ENCODE assay signal across 27 cellular contexts in genomic region chr3:196216681-196217211, GRCh38. TPM values are rescaled to one million over a fixed set of nuclear protein-coding genes. Genes with fewer than 3 reads are reported as not detected.
DNase-seq lines count a peak whose midpoint lies in the region; ATAC-seq and TF ChIP-seq lines count a peak whose summit lies in the region.
"Had no signal": no experiment of that assay in that cellular context is flagged by ENCODE, and none has a peak within 500 bp of the region (broad histone marks: within the 10 kb centered on the region; RNA-seq: fewer than 3 reads in every experiment).

No MANE protein-coding gene starts in this region.

- peak; percentile 76 for ATAC-seq in left lobe of liver
- no peak for ATAC-seq in upper lobe of left lung (ENCODE audit: low FRiP score in 2 of 2)
- ATAC-seq: activated CD4-positive, CD25-positive, alpha-beta regulatory T cell treated with anti-CD3 and anti-CD28 coated beads, Interleukin-2, amount 50 U/mL, for 24 hours; activated CD8-positive, alpha-beta memory T cell treated with anti-CD3 and anti-CD28 coated beads, Interleukin-2, amount 10 ng/mL, durations not matched to agents 7 days and 5 days; SK-N-SH treated with all-trans-retinoic acid at 6 μM for 48 hours had no signal

- WGBS in upper lobe of left lung, 2 donors = 56% methylated on average over 25 of the region's 25 CpGs; no CpG with 5 or more reads in 1 of the 2 donors

- H3K4me1 Mint-ChIP-seq in chondrocyte (ENCODE audit: low read depth) = peaks cover 15% of the 10 kb centered on the region
- H3K4me1 Mint-ChIP-seq in activated T-cell treated with anti-CD3 and anti-CD28 coated beads, Interleukin-2, amount 50 U/mL, for 24 hours (ENCODE audit: low read depth) = peaks cover 29% of the 10 kb centered on the region

- no peak overlapping the region for H3K9ac ChIP-seq in rectal smooth muscle tissue (ENCODE audit: low read length)

- H3K27me3 ChIP-seq in H7 (ENCODE audit: control insufficient read depth, insufficient read depth, low read length) = no peaks in the 10 kb centered on the region
- H3K27me3 ChIP-seq in rectal smooth muscle tissue (ENCODE audit: control insufficient read depth, insufficient read depth, low read length) = peaks cover 4% of the 10 kb centered on the region
- H3K27me3 ChIP-seq in upper lobe of left lung = no peaks in the 10 kb centered on the region
- H3K27me3 ChIP-seq: breast epithelium, gastrocnemius medialis, ovary, vagina had no signal

- no peaks in the 10 kb centered on the region for H3K27me3 Mint-ChIP-seq in chondrocyte (ENCODE audit: low read depth)
- H3K27me3 Mint-ChIP-seq in activated T-cell treated with anti-CD3 and anti-CD28 coated beads, Interleukin-2, amount 50 U/mL, for 24 hours = no peaks in the 10 kb centered on the region
- H3K27me3 Mint-ChIP-seq: activated CD8-positive, alpha-beta memory T cell treated with anti-CD3 and anti-CD28 coated beads, Interleukin-2, amount 10 ng/mL, durations not matched to agents 7 days and 5 days; activated naive CD8-positive, alpha-beta T cell treated with anti-CD3 and anti-CD28 coated beads, Interleukin-2, amount 10 ng/mL, durations not matched to agents 7 days and 5 days; CD4-positive, alpha-beta memory T cell; IgD-negative memory B cell had no signal

- no peaks in the 10 kb centered on the region for H3K36me3 Mint-ChIP-seq in chondrocyte (ENCODE audit: low read depth)
- no peaks in the 10 kb centered on the region for H3K36me3 Mint-ChIP-seq in activated T-cell treated with anti-CD3 and anti-CD28 coated beads, Interleukin-2, amount 50 U/mL, for 24 hours (ENCODE audit: low read depth)
- H3K36me3 Mint-ChIP-seq: activated CD8-positive, alpha-beta memory T cell treated with anti-CD3 and anti-CD28 coated beads, Interleukin-2, amount 10 ng/mL, durations not matched to agents 7 days and 5 days; activated naive CD8-positive, alpha-beta T cell treated with anti-CD3 and anti-CD28 coated beads, Interleukin-2, amount 10 ng/mL, durations not matched to agents 7 days and 5 days; CD4-positive, alpha-beta memory T cell; IgD-negative memory B cell had no signal

- H3K4me3 ChIP-seq in H7 (ENCODE audit: insufficient read depth, low read depth, low read length) (peak overlapping the region; percentile 33; the same call in 1 of the 2 replicates), rectal smooth muscle tissue (ENCODE audit: low read length) (peak overlapping the region; percentile 19), upper lobe of left lung (peak overlapping the region in 2 of 4 donors; percentile 12 to 25)
- H3K4me3 ChIP-seq: breast epithelium, gastrocnemius medialis, ovary, vagina had no signal

- no peaks in the 10 kb centered on the region for H3K36me3 ChIP-seq in H7 (replicated peaks; ENCODE audit: control insufficient read depth, insufficient read depth, low read length)
- H3K36me3 ChIP-seq in rectal smooth muscle tissue (ENCODE audit: control insufficient read depth, insufficient read depth, low read length) = no peaks in the 10 kb centered on the region
- no peaks in the 10 kb centered on the region for H3K36me3 ChIP-seq in upper lobe of left lung
- H3K36me3 ChIP-seq: breast epithelium, gastrocnemius medialis, ovary, vagina had no signal

- no peak for TF ChIP-seq EP300 in upper lobe of left lung (IDR thresholded peaks at IDR 0.05)

- no peaks in the 10 kb centered on the region for H3K9me3 ChIP-seq in upper lobe of left lung
- H3K9me3 ChIP-seq: breast epithelium, gastrocnemius medialis, ovary, vagina had no signal

- H3K27ac ChIP-seq in rectal smooth muscle tissue (ENCODE audit: low read depth, low read length) (no peak overlapping the region), upper lobe of left lung (no peak overlapping the region)
- H3K27ac ChIP-seq: breast epithelium, gastrocnemius medialis, ovary, RWPE1, vagina had no signal

- no peaks in the 10 kb centered on the region for H3K4me1 ChIP-seq in rectal smooth muscle tissue (ENCODE audit: control insufficient read depth, insufficient read depth, low read length)
- peaks cover 10 to 20% (median 14%) of the 10 kb centered on the region in 4 donors for H3K4me1 ChIP-seq in upper lobe of left lung
- H3K4me1 ChIP-seq: breast epithelium, vagina had no signal

- H3K9me3 Mint-ChIP-seq in chondrocyte (ENCODE audit: low read depth) = no peaks in the 10 kb centered on the region
- H3K9me3 Mint-ChIP-seq in activated T-cell treated with anti-CD3 and anti-CD28 coated beads, Interleukin-2, amount 50 U/mL, for 24 hours = no peaks in the 10 kb centered on the region
- H3K9me3 Mint-ChIP-seq: activated naive CD8-positive, alpha-beta T cell treated with anti-CD3 and anti-CD28 coated beads, Interleukin-2, amount 10 ng/mL, durations not matched to agents 7 days and 5 days; activated T-helper 2 cell treated with anti-CD3 and anti-CD28 coated beads, Interferon-gamma antibody, Interleukin-2, Interleukin-4, amounts not matched to agents 10 μg/mL and 5 μg/mL and 100 μg/mL, durations not matched to agents 14 hours and 24 hours and 36 hours; CD4-positive, alpha-beta memory T cell had no signal

- H3K27ac Mint-ChIP-seq in chondrocyte (ENCODE audit: unreplicated experiment) = no peak overlapping the region
- no peak overlapping the region for H3K27ac Mint-ChIP-seq in activated T-cell treated with anti-CD3 and anti-CD28 coated beads, Interleukin-2, amount 50 U/mL, for 24 hours
- H3K27ac Mint-ChIP-seq: activated CD8-positive, alpha-beta memory T cell treated with anti-CD3 and anti-CD28 coated beads, Interleukin-2, amount 10 ng/mL, durations not matched to agents 7 days and 5 days had no signal

- TF ChIP-seq CTCF in chondrocyte (IDR thresholded peaks at IDR 0.05) = no peak
- TF ChIP-seq CTCF in upper lobe of left lung (IDR thresholded peaks at IDR 0.05) = no peak

- DNase-seq in H7 = peak; percentile 83
- DNase-seq in chondrocyte (ENCODE audit: low spot score) = peak; percentile 81
- peak; percentile 59 for DNase-seq in left lobe of liver (ENCODE audit: low spot score)
- DNase-seq in NCI-H526 (lab: John Stamatoyannopoulos, UW) = no peak
- no peak for DNase-seq in NCI-H2196 treated with DMSO at 0.1 percent for 48 hours (lab: John Stamatoyannopoulos, UW; ENCODE audit: unreplicated experiment)
- DNase-seq in upper lobe of left lung = no peak
- no peak for DNase-seq in activated T-cell treated with anti-CD3 and anti-CD28 coated beads, Interleukin-2, amount 50 U/mL, for 24 hours
- DNase-seq: activated CD8-positive, alpha-beta memory T cell treated with anti-CD3 and anti-CD28 coated beads, Interleukin-2, amount 10 ng/mL, durations not matched to agents 7 days and 5 days; activated naive CD8-positive, alpha-beta T cell treated with anti-CD3 and anti-CD28 coated beads, Interleukin-2, amount 10 ng/mL, durations not matched to agents 7 days and 5 days; CD4-positive, alpha-beta memory T cell; DMS79 treated with DMSO at 0.1 percent for 48 hours; erythroblast; gastrocnemius medialis; NK-92 treated with Interleukin-12 subunit alpha and Interleukin-12 subunit beta, amount 100 ng/mL, for 24 hours; stimulated activated CD4-positive, alpha-beta T cell treated with anti-CD3 and anti-CD28 coated beads, Interleukin-1b, Interleukin-23, amount 100 ng/mL, for 48 hours; T-helper 9 cell had no signal

- TF ChIP-seq POLR2A in upper lobe of left lung (IDR thresholded peaks at IDR 0.05) = no peak

- no peak overlapping the region for H3K4me3 Mint-ChIP-seq in chondrocyte (ENCODE audit: unreplicated experiment)
- no peak overlapping the region for H3K4me3 Mint-ChIP-seq in activated T-cell treated with anti-CD3 and anti-CD28 coated beads, Interleukin-2, amount 50 U/mL, for 24 hours
- H3K4me3 Mint-ChIP-seq: activated CD8-positive, alpha-beta memory T cell treated with anti-CD3 and anti-CD28 coated beads, Interleukin-2, amount 10 ng/mL, durations not matched to agents 7 days and 5 days had no signal

RNA-seq across cellular contexts. Expression of gene SLC51A, which starts 0.4 kb away (rescaled TPM):
- 0.24 and 0.30 TPM in 2 replicates for total RNA-seq in H7 (2014; rRNA removed; shearing (Covaris generic))
- total RNA-seq in chondrocyte = not detected in 3 replicates
- total RNA-seq in left lobe of liver = 20.0 TPM
- total RNA-seq in upper lobe of left lung = 1 to 10 TPM in 3 of 6 donors, under 1 TPM in 3; 0.89 to 3.2 (median 1.1) TPM
- total RNA-seq: activated CD8-positive, alpha-beta memory T cell treated with anti-CD3 and anti-CD28 coated beads, Interleukin-2, amount 10 ng/mL, durations not matched to agents 7 days and 5 days; activated naive CD8-positive, alpha-beta T cell treated with anti-CD3 and anti-CD28 coated beads, Interleukin-2, amount 10 ng/mL, durations not matched to agents 7 days and 5 days; activated T-helper 2 cell treated with anti-CD3 and anti-CD28 coated beads, Interferon-gamma antibody, Interleukin-2, Interleukin-4, amounts not matched to agents 10 μg/mL and 5 μg/mL and 100 μg/mL, durations not matched to agents 14 hours and 24 hours and 36 hours; breast epithelium; CD4-positive, alpha-beta memory T cell; dermis microvascular lymphatic vessel endothelial cell; lung microvascular endothelial cell had no signal

RNA-seq across cellular contexts. Expression of gene ZDHHC19, which starts 5.5 kb away (rescaled TPM):
- total RNA-seq in H7 (2014; rRNA removed; shearing (Covaris generic)) = 1.8 TPM in 1 of 2 replicates, not detected in the other
- total RNA-seq in chondrocyte (not detected in 3 replicates), left lobe of liver (1.3 TPM), upper lobe of left lung (1 to 10 TPM in 2 of 6 donors, not detected in 4; 1.4 to 3.1 TPM)
- total RNA-seq: activated CD8-positive, alpha-beta memory T cell treated with anti-CD3 and anti-CD28 coated beads, Interleukin-2, amount 10 ng/mL, durations not matched to agents 7 days and 5 days; activated naive CD8-positive, alpha-beta T cell treated with anti-CD3 and anti-CD28 coated beads, Interleukin-2, amount 10 ng/mL, durations not matched to agents 7 days and 5 days; activated T-helper 2 cell treated with anti-CD3 and anti-CD28 coated beads, Interferon-gamma antibody, Interleukin-2, Interleukin-4, amounts not matched to agents 10 μg/mL and 5 μg/mL and 100 μg/mL, durations not matched to agents 14 hours and 24 hours and 36 hours; breast epithelium; CD4-positive, alpha-beta memory T cell; dermis microvascular lymphatic vessel endothelial cell; gastrocnemius medialis; lung microvascular endothelial cell; vagina had no signal

Comparison
In these comparisons a context has a peak if more than half of its experiments do, and no peak if none do; other contexts are left out.
1. DNase-seq: peak in H7 (single experiment), chondrocyte (single experiment) and left lobe of liver (single experiment); none in NCI-H526 (0 of 2), NCI-H2196 treated with DMSO at 0.1 percent for 48 hours (single experiment), upper lobe of left lung (0 of 2) and activated T-cell treated with anti-CD3 and anti-CD28 coated beads, Interleukin-2, amount 50 U/mL, for 24 hours (single experiment).